14 cellular contexts compared by ENCODE assay signal in genomic region chr7:49099587-49100326, GRCh38.
DNase-seq lines count a peak whose midpoint lies in the region; ATAC-seq, FAIRE-seq and TF ChIP-seq lines count a peak whose summit lies in the region.
"Had no signal": no experiment of that assay in that cellular context is flagged by ENCODE, and none has a peak within 500 bp of the region (broad histone marks: within the 10 kb centered on the region; RNA-seq: fewer than 3 reads in every experiment).

No MANE protein-coding gene starts in this region.

- no TSS peak for BruUV-seq in MCF 10A (replicated peaks; lab: Mats Ljungman, UMichigan)

- H3K27me3 ChIP-seq in breast epithelium, result no peaks in the 10 kb centered on the region
- H3K27me3 ChIP-seq: BE2C had no signal

- H3K4me1 ChIP-seq in breast epithelium, result no peaks in the 10 kb centered on the region
- H3K4me1 ChIP-seq: BE2C had no signal

- no peak for TF ChIP-seq POLR2A in breast epithelium (IDR thresholded peaks at IDR 0.05)

- H3K9me3 Mint-ChIP-seq in MCF 10A (ENCODE audit: unreplicated experiment), result no peaks in the 10 kb centered on the region
- no peaks in the 10 kb centered on the region for H3K9me3 Mint-ChIP-seq in activated T-helper 2 cell treated with anti-CD3 and anti-CD28 coated beads, Interferon-gamma antibody, Interleukin-2, Interleukin-4, amounts not matched to agents 10 μg/mL and 5 μg/mL and 100 μg/mL, durations not matched to agents 14 hours and 24 hours and 36 hours
- H3K9me3 Mint-ChIP-seq: activated naive CD4-positive, alpha-beta T cell treated with anti-CD3 and anti-CD28 coated beads for 36 hours had no signal

- no peak overlapping the region for H3K4me3 ChIP-seq in breast epithelium
- H3K4me3 ChIP-seq: SK-N-MC had no signal

- H3K27me3 Mint-ChIP-seq in MCF 10A (ENCODE audit: insufficient read depth, unreplicated experiment), result peaks cover 41% of the 10 kb centered on the region
- no peaks in the 10 kb centered on the region for H3K27me3 Mint-ChIP-seq in activated T-helper 2 cell treated with anti-CD3 and anti-CD28 coated beads, Interferon-gamma antibody, Interleukin-2, Interleukin-4, amounts not matched to agents 10 μg/mL and 5 μg/mL and 100 μg/mL, durations not matched to agents 14 hours and 24 hours and 36 hours (ENCODE audit: low read depth)

- no peaks in the 10 kb centered on the region for H3K36me3 ChIP-seq in breast epithelium
- H3K36me3 ChIP-seq: BE2C had no signal

- TF ChIP-seq CTCF in MCF 10A (IDR thresholded peaks at IDR 0.05; ENCODE audit: unreplicated experiment) (peak; percentile 33), breast epithelium (IDR thresholded peaks at IDR 0.05) (no peak)

- no peak overlapping the region for H3K27ac Mint-ChIP-seq in MCF 10A (ENCODE audit: low read depth, unreplicated experiment)
- no peak overlapping the region for H3K27ac Mint-ChIP-seq in activated T-helper 2 cell treated with anti-CD3 and anti-CD28 coated beads, Interferon-gamma antibody, Interleukin-2, Interleukin-4, amounts not matched to agents 10 μg/mL and 5 μg/mL and 100 μg/mL, durations not matched to agents 14 hours and 24 hours and 36 hours
- H3K27ac Mint-ChIP-seq: activated naive CD4-positive, alpha-beta T cell treated with anti-CD3 and anti-CD28 coated beads for 36 hours had no signal

- intact Hi-C loops in MCF 10A (cut with micrococcal nuclease), result loop anchor here (1.0 kb wide), 2 partner anchors 225 to 753 kb away; no protein-coding TSS in a partner anchor
- intact Hi-C loops in breast epithelium (cut with DNase I; ENCODE audit: low total_unique reads), result no loop called here
- intact Hi-C loops in activated T-helper 2 cell treated with anti-CD3 and anti-CD28 coated beads, Interferon-gamma antibody, Interleukin-2, Interleukin-4, amounts not matched to agents 10 μg/mL and 5 μg/mL and 100 μg/mL, durations not matched to agents 14 hours and 24 hours and 36 hours (cut with micrococcal nuclease), result no loop called here

- DNase-seq in MCF 10A (ENCODE audit: unreplicated experiment) (peak; percentile 21), breast epithelium (ENCODE audit: low spot score in 2 of 2) (no peak), NCI-H69 (lab: John Stamatoyannopoulos, UW) (peak; percentile 5), urothelium cell line (ENCODE audit: low spot score) (no peak), NCI-H1092 (lab: John Stamatoyannopoulos, UW) (no peak)
- no peak for DNase-seq in activated T-helper 2 cell treated with anti-CD3 and anti-CD28 coated beads, Interferon-gamma antibody, Interleukin-2, Interleukin-4, amounts not matched to agents 10 μg/mL and 5 μg/mL and 100 μg/mL, durations not matched to agents 14 hours and 24 hours and 36 hours (ENCODE audit: low spot score)
- DNase-seq in NK-92 treated with Interleukin-12 subunit alpha and Interleukin-12 subunit beta, amount 100 ng/mL, for 24 hours (lab: John Stamatoyannopoulos, UW), result no peak
- DNase-seq: activated naive CD4-positive, alpha-beta T cell treated with anti-CD3 and anti-CD28 coated beads for 36 hours; BE2C; HCEC 1CT; IMR-90; kidney had no signal

- ATAC-seq in esophagus mucosa, result peak; percentile 23

- CTCF ChIA-PET in MCF 10A (lab: Yijun Ruan, JAX), result interaction anchor here (0.5 to 2.3 kb wide), 2 partner anchors 44 to 225 kb away, joined by 3 to 6 read pairs; no protein-coding TSS in a partner anchor

- no peak overlapping the region for H3K4me3 Mint-ChIP-seq in MCF 10A (ENCODE audit: unreplicated experiment)
- no peak overlapping the region for H3K4me3 Mint-ChIP-seq in activated T-helper 2 cell treated with anti-CD3 and anti-CD28 coated beads, Interferon-gamma antibody, Interleukin-2, Interleukin-4, amounts not matched to agents 10 μg/mL and 5 μg/mL and 100 μg/mL, durations not matched to agents 14 hours and 24 hours and 36 hours (ENCODE audit: low read depth)
- H3K4me3 Mint-ChIP-seq: activated naive CD4-positive, alpha-beta T cell treated with anti-CD3 and anti-CD28 coated beads for 36 hours had no signal

- no peaks in the 10 kb centered on the region for H3K9me3 ChIP-seq in breast epithelium
- H3K9me3 ChIP-seq: BE2C had no signal

- POLR2A ChIA-PET in MCF 10A (lab: Yijun Ruan, JAX), result interaction anchor here (0.5 kb wide), 1 partner anchor 16 kb away, joined by 3 read pairs; no protein-coding TSS in a partner anchor

- FAIRE-seq in urothelium cell line (lab: Jason Lieb, UNC), result peak; percentile 73
- FAIRE-seq: kidney had no signal

- H3K36me3 Mint-ChIP-seq in MCF 10A (ENCODE audit: insufficient read depth, unreplicated experiment), result no peaks in the 10 kb centered on the region
- no peaks in the 10 kb centered on the region for H3K36me3 Mint-ChIP-seq in activated T-helper 2 cell treated with anti-CD3 and anti-CD28 coated beads, Interferon-gamma antibody, Interleukin-2, Interleukin-4, amounts not matched to agents 10 μg/mL and 5 μg/mL and 100 μg/mL, durations not matched to agents 14 hours and 24 hours and 36 hours (ENCODE audit: low read depth)

- no peak overlapping the region for H3K27ac ChIP-seq in breast epithelium
- H3K27ac ChIP-seq: SK-N-MC had no signal

- H3K4me1 Mint-ChIP-seq in MCF 10A (ENCODE audit: insufficient read depth, unreplicated experiment), result no peaks in the 10 kb centered on the region
- no peaks in the 10 kb centered on the region for H3K4me1 Mint-ChIP-seq in activated T-helper 2 cell treated with anti-CD3 and anti-CD28 coated beads, Interferon-gamma antibody, Interleukin-2, Interleukin-4, amounts not matched to agents 10 μg/mL and 5 μg/mL and 100 μg/mL, durations not matched to agents 14 hours and 24 hours and 36 hours (ENCODE audit: low read depth)

Comparison
In these comparisons a context has a peak if more than half of its experiments do, and no peak if none do; other contexts are left out.
1. DNase-seq: peak in MCF 10A (single experiment) and NCI-H69 (single experiment); none in breast epithelium (0 of 2), urothelium cell line (single experiment), activated T-helper 2 cell treated with anti-CD3 and anti-CD28 coated beads, Interferon-gamma antibody, Interleukin-2, Interleukin-4, amounts not matched to agents 10 μg/mL and 5 μg/mL and 100 μg/mL, durations not matched to agents 14 hours and 24 hours and 36 hours (single experiment), NCI-H1092 (single experiment) and NK-92 treated with Interleukin-12 subunit alpha and Interleukin-12 subunit beta, amount 100 ng/mL, for 24 hours (single experiment).